Comparison of ENCODE assay signal across 16 cellular contexts in genomic region chr6:34926655-34927054, GRCh38. TPM values are rescaled to one million over a fixed set of nuclear protein-coding genes. Genes with fewer than 3 reads are reported as not detected.
A peak's percentile ranks its signal among the peaks of the same experiment; 100 is the strongest.
DNase-seq lines count a peak whose midpoint lies in the region; ATAC-seq, FAIRE-seq and TF ChIP-seq lines count a peak whose summit lies in the region.
"Had no signal": no experiment of that assay in that cellular context is flagged by ENCODE, and none has a peak within 500 bp of the region (broad histone marks: within the 10 kb centered on the region; RNA-seq: fewer than 3 reads in every experiment).

No MANE protein-coding gene starts in this region.

- DNase-seq in EH (ENCODE audit: low read depth) (peak; percentile 74), Karpas-422 (peak; percentile 14), bronchial epithelial cell (ENCODE audit: low read depth) (peak; percentile 78), non-pigmented ciliary epithelial cell (ENCODE audit: low read depth) (peak; percentile 10), NCI-H510A (lab: John Stamatoyannopoulos, UW) (no peak), NCI-H510A treated with DMSO at 0.1 percent for 48 hours (lab: John Stamatoyannopoulos, UW) (no peak)
- DNase-seq: heart right ventricle; NCI-H1105; NCI-H2171 treated with DMSO at 0.1 percent for 48 hours; stimulated activated CD4-positive, alpha-beta T cell treated with anti-CD3 and anti-CD28 coated beads, Interleukin-15, amount 100 ng/mL, for 24 hours had no signal

- H3K36me3 ChIP-seq in Karpas-422 (ENCODE audit: insufficient read depth, low read length) (no peaks in the 10 kb centered on the region), bronchial epithelial cell (ENCODE audit: control insufficient read depth, insufficient read depth, low read length) (no peaks in the 10 kb centered on the region)
- H3K36me3 ChIP-seq: heart right ventricle had no signal

- no peak overlapping the region for H3K4me3 ChIP-seq in Karpas-422 (ENCODE audit: low read length)
- H3K4me3 ChIP-seq in bronchial epithelial cell (ENCODE audit: low read depth, low read length), result no peak overlapping the region
- H3K4me3 ChIP-seq: BLaER1 treated with 17β-estradiol and CSF1 and Interleukin-3, amounts not matched to agents 10 nM and 100 nM; heart right ventricle had no signal

- no peak for TF ChIP-seq CTCF in bronchial epithelial cell (IDR thresholded peaks at IDR 0.05; ENCODE audit: insufficient read depth, low read length, severe bottlenecking)

- no peak for FAIRE-seq in bronchial epithelial cell (lab: Jason Lieb, UNC)
- FAIRE-seq: endothelial cell of umbilical vein had no signal

- H3K27me3 ChIP-seq in Karpas-422 (ENCODE audit: low read length) (no peaks in the 10 kb centered on the region), bronchial epithelial cell (ENCODE audit: control insufficient read depth, insufficient read depth, low read length) (no peaks in the 10 kb centered on the region)
- H3K27me3 ChIP-seq: BLaER1 treated with 17β-estradiol and CSF1 and Interleukin-3, amounts not matched to agents 10 nM and 100 nM; heart right ventricle had no signal

- H3K4me2 ChIP-seq in Karpas-422 (ENCODE audit: low read depth, low read length, poor library complexity, severe bottlenecking), result no peak overlapping the region
- H3K4me2 ChIP-seq: BLaER1 treated with 17β-estradiol and CSF1 and Interleukin-3, amounts not matched to agents 10 nM and 100 nM had no signal

- H2AFZ ChIP-seq in Karpas-422 (ENCODE audit: low read length), result no peak overlapping the region

- no peak for ATAC-seq in GM19351 (IDR thresholded peaks at IDR 0.05; ENCODE audit: unreplicated experiment)
- ATAC-seq in HG03095 (IDR thresholded peaks at IDR 0.05; ENCODE audit: unreplicated experiment), result no peak
- ATAC-seq: heart right ventricle, left lobe of liver, WTC11 had no signal

- no peak overlapping the region for H3K27ac ChIP-seq in Karpas-422 (ENCODE audit: low read length)
- H3K27ac ChIP-seq: BLaER1 treated with 17β-estradiol and CSF1 and Interleukin-3, amounts not matched to agents 10 nM and 100 nM; heart right ventricle had no signal

- H3K9me3 ChIP-seq in Karpas-422 (ENCODE audit: low read length), result no peaks in the 10 kb centered on the region
- H3K9me3 ChIP-seq: BLaER1 treated with 17β-estradiol and CSF1 and Interleukin-3, amounts not matched to agents 10 nM and 100 nM; heart right ventricle had no signal

- H3K4me1 ChIP-seq in Karpas-422 (ENCODE audit: low read length), result peaks cover 8% of the 10 kb centered on the region

- H3K9me2 ChIP-seq in Karpas-422 (replicated peaks; ENCODE audit: insufficient read depth, low read length), result no peaks in the 10 kb centered on the region

- H4K20me1 ChIP-seq in Karpas-422 (ENCODE audit: insufficient read depth, low read depth, low read length), result peaks cover 39% of the 10 kb centered on the region

- no peak overlapping the region for H3K9ac ChIP-seq in Karpas-422 (ENCODE audit: low read length)
- H3K9ac ChIP-seq: BLaER1 treated with 17β-estradiol and CSF1 and Interleukin-3, amounts not matched to agents 10 nM and 100 nM had no signal

- no peaks in the 10 kb centered on the region for H3K79me2 ChIP-seq in Karpas-422 (ENCODE audit: low read length)

RNA-seq across cellular contexts. Expression of gene ANKS1A, which starts 37.6 kb away (rescaled TPM):
- 7.0 and 10.3 TPM in 2 replicates for total RNA-seq in Karpas-422 (2014; rRNA removed; shearing (Covaris generic); ENCODE audit: low replicate concordance)
- total RNA-seq in bronchial epithelial cell, result 8.8 and 9.5 TPM in 2 replicates

RNA-seq across cellular contexts. Expression of gene TAF11, which starts 38.8 kb away (rescaled TPM):
- total RNA-seq in Karpas-422 (2014; rRNA removed; shearing (Covaris generic); ENCODE audit: low replicate concordance), result 15.9 and 19.1 TPM in 2 replicates
- total RNA-seq in bronchial epithelial cell, result 26.0 and 30.5 TPM in 2 replicates

Comparison
In these comparisons a context has a peak if more than half of its experiments do, and no peak if none do; other contexts are left out.
1. DNase-seq: peak in EH (single experiment), Karpas-422 (single experiment), bronchial epithelial cell (single experiment) and non-pigmented ciliary epithelial cell (single experiment); none in NCI-H510A (single experiment) and NCI-H510A treated with DMSO at 0.1 percent for 48 hours (single experiment).